Comparison of ENCODE assay signal across 17 cellular contexts in the genomic region with DNA sequence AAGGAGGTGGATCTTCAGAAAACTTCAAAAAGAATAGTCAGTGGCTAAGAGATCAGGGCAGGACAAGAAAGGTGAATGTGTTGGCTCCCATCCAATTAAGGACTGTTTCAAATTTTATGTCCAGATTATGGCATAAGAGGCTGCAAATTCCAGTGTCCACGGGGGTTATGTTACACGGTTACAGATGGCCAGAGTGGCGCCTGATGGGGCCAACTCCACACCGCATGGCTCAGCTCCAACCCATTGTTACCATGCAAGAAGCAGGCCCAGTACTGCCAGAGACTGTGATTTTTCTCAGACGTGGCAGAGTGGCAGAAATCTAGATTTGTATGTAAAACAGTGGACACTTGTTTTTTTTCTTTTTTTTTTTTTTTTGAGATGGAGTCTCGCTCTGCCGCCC.
"Had no signal": no experiment of that assay in that cellular context is flagged by ENCODE, and none has a peak within 500 bp of the region (broad histone marks: within the 10 kb centered on the region; RNA-seq: fewer than 3 reads in every experiment).

No MANE protein-coding gene starts in this region.

- H3K27ac Mint-ChIP-seq: activated naive CD4-positive, alpha-beta T cell treated with anti-CD3 and anti-CD28 coated beads, Interleukin-2, amount 50 U/mL, for 24 hours; activated T-cell treated with anti-CD3 and anti-CD28 coated beads, Interleukin-2, amount 50 U/mL, for 72 hours; dendritic cell treated with granulocyte-macrophage colony-stimulating factor and Interleukin-4, amounts not matched to agents 40 ng/mL and 50 ng/mL, for 4 days; memory B cell; stimulated activated memory B cell treated with anti-CD40 and anti-IgM and Interleukin-4, amounts not matched to agents 10 μg/mL and 1 μg/mL and 100 μg/mL, for 72 hours had no signal

- H3K36me3 Mint-ChIP-seq: activated naive CD4-positive, alpha-beta T cell treated with anti-CD3 and anti-CD28 coated beads, Interleukin-2, amount 50 U/mL, for 24 hours; memory B cell; stimulated activated memory B cell treated with anti-CD40 and anti-IgM and Interleukin-4, amounts not matched to agents 10 μg/mL and 1 μg/mL and 100 μg/mL, for 72 hours had no signal

- H3K27me3 Mint-ChIP-seq: activated naive CD4-positive, alpha-beta T cell treated with anti-CD3 and anti-CD28 coated beads, Interleukin-2, amount 50 U/mL, for 24 hours; central memory CD8-positive, alpha-beta T cell; dendritic cell treated with granulocyte-macrophage colony-stimulating factor and Interleukin-4, amounts not matched to agents 40 ng/mL and 50 ng/mL, for 4 days; memory B cell; stimulated activated memory B cell treated with anti-CD40 and anti-IgM and Interleukin-4, amounts not matched to agents 10 μg/mL and 1 μg/mL and 100 μg/mL, for 72 hours had no signal

- H3K36me3 ChIP-seq: ascending aorta, pancreas, right lobe of liver, thoracic aorta, upper lobe of right lung had no signal

- H3K4me1 ChIP-seq: ascending aorta, pancreas, right lobe of liver, upper lobe of right lung had no signal

- H3K4me3 Mint-ChIP-seq: activated naive CD4-positive, alpha-beta T cell treated with anti-CD3 and anti-CD28 coated beads, Interleukin-2, amount 50 U/mL, for 24 hours; activated T-cell treated with anti-CD3 and anti-CD28 coated beads, Interleukin-2, amount 50 U/mL, for 72 hours; central memory CD8-positive, alpha-beta T cell; dendritic cell treated with granulocyte-macrophage colony-stimulating factor and Interleukin-4, amounts not matched to agents 40 ng/mL and 50 ng/mL, for 4 days; memory B cell; neural crest cell; stimulated activated memory B cell treated with anti-CD40 and anti-IgM and Interleukin-4, amounts not matched to agents 10 μg/mL and 1 μg/mL and 100 μg/mL, for 72 hours had no signal

- H3K27me3 ChIP-seq: ascending aorta, pancreas, right lobe of liver, upper lobe of right lung had no signal

- H3K9me3 ChIP-seq: ascending aorta, pancreas, right lobe of liver, thoracic aorta, upper lobe of right lung had no signal

- H3K4me3 ChIP-seq: ascending aorta, pancreas, right lobe of liver, thoracic aorta, upper lobe of right lung had no signal

- H3K4me1 Mint-ChIP-seq: activated naive CD4-positive, alpha-beta T cell treated with anti-CD3 and anti-CD28 coated beads, Interleukin-2, amount 50 U/mL, for 24 hours; central memory CD8-positive, alpha-beta T cell; memory B cell; stimulated activated memory B cell treated with anti-CD40 and anti-IgM and Interleukin-4, amounts not matched to agents 10 μg/mL and 1 μg/mL and 100 μg/mL, for 72 hours had no signal

- DNase-seq: activated CD4-positive, alpha-beta T cell treated with anti-CD3 and anti-CD28 coated beads, Interleukin-2, amount 50 U/mL, for 4 hours; activated effector memory CD4-positive, alpha-beta T cell treated with anti-CD3 and anti-CD28 coated beads, Interleukin-2, amount 50 U/mL, for 16 hours; activated T-cell treated with anti-CD3 and anti-CD28 coated beads, Interleukin-2, amount 50 U/mL, for 72 hours; effector CD8-positive, alpha-beta T cell; pancreas; right lobe of liver; stimulated activated CD4-positive, alpha-beta T cell treated with anti-CD3 and anti-CD28 coated beads, Interleukin-4, amount 100 ng/mL, for 24 hours; upper lobe of right lung had no signal

- H3K27ac ChIP-seq: ascending aorta, pancreas, right lobe of liver, thoracic aorta, upper lobe of right lung had no signal

- ATAC-seq: activated T-cell treated with anti-CD3 and anti-CD28 coated beads, Interleukin-2, amount 50 U/mL, for 72 hours; esophagus mucosa; pancreas; right lobe of liver; stimulated activated memory B cell treated with anti-CD40 and anti-IgM and Interleukin-4, amounts not matched to agents 10 μg/mL and 1 μg/mL and 100 μg/mL, for 72 hours; upper lobe of right lung had no signal
